In the genomic region with DNA sequence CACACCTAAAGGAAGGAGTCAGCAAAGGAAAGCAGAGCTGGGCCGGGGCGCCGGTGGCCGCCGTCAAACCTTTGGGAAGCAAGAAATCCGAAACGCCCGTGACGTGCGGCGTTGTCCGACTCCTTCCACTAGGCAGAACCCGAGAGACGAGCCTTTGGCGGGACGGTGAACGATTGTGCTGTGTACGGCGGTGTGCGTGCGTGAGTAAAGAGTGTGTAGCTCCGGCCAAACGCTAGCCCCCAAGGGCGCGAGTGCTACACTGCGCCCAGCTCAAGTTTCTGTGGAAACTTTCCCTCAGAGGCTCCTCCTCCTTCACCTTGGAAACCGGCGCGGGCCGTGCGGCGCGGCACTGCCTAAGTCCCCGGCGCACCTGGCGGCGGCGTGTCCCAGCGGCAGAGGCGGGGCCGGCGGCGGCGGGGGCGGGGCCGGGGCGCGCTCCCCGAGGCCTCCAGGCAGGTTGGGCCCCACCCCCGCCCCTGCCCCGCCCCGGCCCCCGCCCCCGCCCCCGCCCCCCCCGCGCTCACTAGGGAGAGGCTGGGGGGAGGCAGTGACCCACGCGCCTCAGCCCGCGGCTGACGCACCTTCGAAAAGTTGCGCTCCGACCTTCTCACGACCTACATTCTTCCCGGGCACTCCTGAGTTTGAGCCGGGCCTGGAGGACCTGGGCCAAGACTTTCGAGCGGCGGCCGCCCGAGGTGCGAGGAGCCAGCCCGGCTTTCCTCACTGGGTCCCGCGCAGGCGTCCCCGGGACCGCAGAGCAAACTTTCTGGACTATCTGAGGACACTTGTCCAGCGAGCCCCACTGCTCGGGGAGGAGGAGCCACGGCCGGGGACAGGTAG, we compare ENCODE assay signal across 8 cellular contexts. TPM values are rescaled to one million over a fixed set of nuclear protein-coding genes. Genes with fewer than 3 reads are reported as not detected.
DNase-seq lines count a peak whose midpoint lies in the region; ATAC-seq and TF ChIP-seq lines count a peak whose summit lies in the region.

A gene (plus strand): TSS at position 547 of the 840 bp plus-strand sequence. CDS start 157,084 bp downstream, outside the sequence.

- H3K79me2 ChIP-seq in SU-DHL-6 (ENCODE audit: insufficient read depth, low read length), result no peaks in the 10 kb centered on the region

- H3K9me2 ChIP-seq in SU-DHL-6 (replicated peaks; ENCODE audit: insufficient read depth, low read length), result no peaks in the 10 kb centered on the region

- intact Hi-C loops in left ventricle myocardium superior (cut with micrococcal nuclease), result no loop called here

- H3K4me3 ChIP-seq in Jurkat, Clone E6-1 (ENCODE audit: low read length), result peak within 1 kb of the TSS; percentile 73
- H3K4me3 ChIP-seq in SU-DHL-6 (ENCODE audit: insufficient read depth, low read length, poor library complexity, severe bottlenecking) (peak within 1 kb of the TSS; percentile 36), adipocyte (ENCODE audit: low read length) (peak within 1 kb of the TSS; percentile 84)

- DNase-seq in EL (peak; percentile 71), adipocyte (ENCODE audit: low read depth) (peak; percentile 85), left ventricle myocardium superior (peak; percentile 84), retina (peak; percentile 82), KG1 (lab: John Stamatoyannopoulos, UW) (no peak)
- peak; percentile 78 for DNase-seq in Jurkat, Clone E6-1 (ENCODE audit: low read depth, low spot score)

- no peaks in the 10 kb centered on the region for H4K20me1 ChIP-seq in SU-DHL-6 (ENCODE audit: low read depth, low read length)

- H3K9me3 ChIP-seq in SU-DHL-6 (ENCODE audit: insufficient read depth, low read length), result no peaks in the 10 kb centered on the region
- H3K9me3 ChIP-seq in adipocyte (ENCODE audit: control insufficient read depth, low read length), result no peaks in the 10 kb centered on the region

- no peaks in the 10 kb centered on the region for H3K36me3 ChIP-seq in SU-DHL-6 (ENCODE audit: low read length)
- no peaks in the 10 kb centered on the region for H3K36me3 ChIP-seq in adipocyte (ENCODE audit: control insufficient read depth, insufficient read depth, low read length, severe bottlenecking)

- no peaks in the 10 kb centered on the region for H3F3A ChIP-seq in SU-DHL-6 (ENCODE audit: insufficient read depth)

- H3K4me1 ChIP-seq in adipocyte (ENCODE audit: control insufficient read depth, insufficient read depth, low read length), result peaks cover 14% of the 10 kb centered on the region

- no peak within 1 kb of the TSS for H3K27ac ChIP-seq in SU-DHL-6 (ENCODE audit: low read depth, low read length)

- peak within 1 kb of the TSS; percentile 28 for H2AFZ ChIP-seq in SU-DHL-6 (ENCODE audit: low read depth, low read length, severe bottlenecking)

- ATAC-seq in GM21723 (IDR thresholded peaks at IDR 0.05; ENCODE audit: unreplicated experiment), result peak; percentile 84
- peak; percentile 89 for ATAC-seq in left ventricle myocardium superior

- TF ChIP-seq CTCF in SU-DHL-6 (IDR thresholded peaks at IDR 0.05; ENCODE audit: insufficient read depth, low read length, poor library complexity, severe bottlenecking), result no peak

- no peak within 1 kb of the TSS for H3K9ac ChIP-seq in SU-DHL-6 (ENCODE audit: low read length)
- peak within 1 kb of the TSS; percentile 56 for H3K9ac ChIP-seq in adipocyte (ENCODE audit: low read length)

- no peaks in the 10 kb centered on the region for H3K27me3 ChIP-seq in SU-DHL-6 (ENCODE audit: low read length)
- H3K27me3 ChIP-seq in adipocyte (replicated peaks; ENCODE audit: control insufficient read depth, insufficient read depth, low read length), result peaks cover 12% of the 10 kb centered on the region

- H3K4me2 ChIP-seq in SU-DHL-6 (ENCODE audit: low read depth, low read length, poor library complexity, severe bottlenecking), result peak within 1 kb of the TSS; percentile 38

RNA-seq across cellular contexts. Expression of the gene that starts here (rescaled TPM):
- not detected for polyA plus RNA-seq in Jurkat, Clone E6-1 (2012; ENCODE audit: insufficient read depth, insufficient read length)
- total RNA-seq in left ventricle myocardium superior, result 20.2 TPM
